Comparison of ENCODE assay signal across 8 cellular contexts in the genomic region with DNA sequence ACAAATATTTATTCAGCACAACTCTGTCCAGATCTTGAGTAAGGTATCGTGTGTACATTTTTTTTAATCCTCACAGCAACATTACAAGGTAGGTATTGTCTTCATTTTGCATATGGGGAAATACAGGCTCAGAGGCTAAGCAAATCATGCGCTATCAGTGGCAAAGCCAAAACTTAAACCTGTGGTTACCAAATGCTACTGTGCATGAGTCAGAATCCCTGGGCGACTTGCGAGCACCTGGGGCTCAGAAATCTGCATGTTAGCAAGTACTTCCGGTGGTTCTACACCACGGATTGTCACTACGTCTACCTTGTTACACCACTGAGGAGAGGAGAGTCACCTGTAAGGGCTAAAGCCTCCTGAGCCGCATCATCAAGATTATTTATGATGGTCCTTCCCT. TPM values are rescaled to one million over a fixed set of nuclear protein-coding genes. Genes with fewer than 3 reads are reported as not detected.
DNase-seq lines count a peak whose midpoint lies in the region; ATAC-seq, FAIRE-seq and TF ChIP-seq lines count a peak whose summit lies in the region.

No MANE protein-coding gene starts in this region.

- no peak for TF ChIP-seq CTCF in dorsolateral prefrontal cortex (IDR thresholded peaks at IDR 0.05 in 54 of 56, conservative IDR thresholded peaks at IDR 0.05 in 2 of 56; ENCODE audit: low read depth in 1 of 56, partially characterized antibody in 56 of 56)

- intact Hi-C loops in dorsolateral prefrontal cortex (cut with DNase I), result no loop called here

- H3K27me3 ChIP-seq in SJCRH30 (peaks cover 29% of the 10 kb centered on the region), dorsolateral prefrontal cortex (peaks cover 0 to 6% (median 0%) of the 10 kb centered on the region in 45 donors)

- H3K4me3 ChIP-seq in SJCRH30, result no peak overlapping the region
- no peak overlapping the region for H3K4me3 ChIP-seq in dorsolateral prefrontal cortex

- DNase-seq in activated CD4-positive, alpha-beta T cell treated with anti-CD3 and anti-CD28 coated beads for 4 hours, result peak; percentile 72
- DNase-seq in islet precursor cell (peak; percentile 74), SJCRH30 (no peak), RPMI8226 (no peak), HTR-8/SVneo (ENCODE audit: insufficient read length, low spot score) (no peak), dorsolateral prefrontal cortex (no peak)

- H3K4me1 ChIP-seq in SJCRH30, result no peaks in the 10 kb centered on the region

- H3K9me3 ChIP-seq in SJCRH30 (replicated peaks), result no peaks in the 10 kb centered on the region

- no peak overlapping the region for H3K27ac ChIP-seq in SJCRH30
- no peak overlapping the region for H3K27ac ChIP-seq in dorsolateral prefrontal cortex

- peak; percentile 98 for ATAC-seq in GM19023 (IDR thresholded peaks at IDR 0.05; ENCODE audit: unreplicated experiment)
- ATAC-seq in HG03060 (IDR thresholded peaks at IDR 0.05; ENCODE audit: low read depth, unreplicated experiment), result peak; percentile 98

- H3K36me3 ChIP-seq in SJCRH30, result no peaks in the 10 kb centered on the region

- FAIRE-seq in HTR-8/SVneo (lab: Jason Lieb, UNC), result no peak

RNA-seq across cellular contexts. Expression of gene C5orf58, which starts 21.3 kb away (rescaled TPM):
- not detected in 2 replicates for total RNA-seq in SJCRH30 (2014; rRNA removed; shearing (Covaris generic))
- 1 to 10 TPM in 4 of 120 experiments, under 1 TPM in 5, not detected in 111; 0.60 to 1.4 (median 0.90) TPM for total RNA-seq in dorsolateral prefrontal cortex

RNA-seq across cellular contexts. Expression of gene LCP2, which starts 43.5 kb away (rescaled TPM):
- total RNA-seq in SJCRH30 (2014; rRNA removed; shearing (Covaris generic)), result not detected in 2 replicates
- total RNA-seq in dorsolateral prefrontal cortex, result 10 to 100 TPM in 113 of 120 experiments, 1 to 10 TPM in 7; 7.5 to 44.4 (median 17.5) TPM

Comparison
In these comparisons a context has a peak if more than half of its experiments do, and no peak if none do; other contexts are left out.
1. DNase-seq: peak in activated CD4-positive, alpha-beta T cell treated with anti-CD3 and anti-CD28 coated beads for 4 hours (2 of 2) and islet precursor cell (single experiment); none in SJCRH30 (0 of 2), RPMI8226 (single experiment), HTR-8/SVneo (single experiment) and dorsolateral prefrontal cortex (0 of 10).